9 cellular contexts compared by ENCODE assay signal in the genomic region with DNA sequence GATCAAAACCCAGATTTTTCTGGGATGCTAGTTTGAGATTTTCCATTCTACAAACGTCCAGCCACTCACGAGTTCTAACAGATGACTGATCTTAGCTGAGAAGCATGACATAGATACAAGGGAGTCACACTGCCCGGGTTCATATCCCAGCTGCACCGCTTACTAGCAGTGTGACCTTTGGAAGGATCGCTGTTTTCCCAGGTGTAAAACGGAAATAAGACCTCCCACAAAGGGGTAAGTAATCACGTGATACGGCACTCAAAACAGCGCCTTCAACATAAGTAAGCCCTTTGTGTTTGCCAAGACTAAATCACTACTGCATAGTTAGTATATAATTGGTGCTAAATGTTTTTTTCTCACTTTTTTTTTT. TPM values are rescaled to one million over a fixed set of nuclear protein-coding genes. Genes with fewer than 3 reads are reported as not detected.
DNase-seq lines count a peak whose midpoint lies in the region; ATAC-seq, FAIRE-seq and TF ChIP-seq lines count a peak whose summit lies in the region.
"Had no signal": no experiment of that assay in that cellular context is flagged by ENCODE, and none has a peak within 500 bp of the region (broad histone marks: within the 10 kb centered on the region; RNA-seq: fewer than 3 reads in every experiment).

No MANE protein-coding gene starts in this region.

- POLR2A ChIA-PET in activated CD8-positive, alpha-beta T cell treated with anti-CD3 and anti-CD28 coated beads for 36 hours (lab: Charles Lee): interaction anchor here (0.8 to 2.2 kb wide), 4 partner anchors 13 to 877 kb away, joined by 3 to 13 read pairs (median 6); a partner anchor contains a TSS

- ATAC-seq in activated CD8-positive, alpha-beta T cell treated with anti-CD3 and anti-CD28 coated beads for 36 hours: peak; percentile 23
- ATAC-seq in pancreas (peak; percentile 27 to 57 (median 42)), GM19455 (IDR thresholded peaks at IDR 0.05; ENCODE audit: unreplicated experiment) (no peak), HG02763 (IDR thresholded peaks at IDR 0.05; ENCODE audit: unreplicated experiment) (no peak)

- peak overlapping the region in 3 of 4 donors; percentile 64 to 77 (median 76) for H3K27ac ChIP-seq in pancreas

- intact Hi-C loops in activated CD8-positive, alpha-beta T cell treated with anti-CD3 and anti-CD28 coated beads for 36 hours (cut with micrococcal nuclease): no loop called here
- intact Hi-C loops in pancreas (cut with DNase I): loop anchor here in 2 of 3 donors (10.0 kb wide), 1 partner anchor 70 kb away; no protein-coding TSS in a partner anchor

- no peaks in the 10 kb centered on the region for H3K9me3 Mint-ChIP-seq in activated CD8-positive, alpha-beta T cell treated with anti-CD3 and anti-CD28 coated beads for 36 hours

- H3K27me3 Mint-ChIP-seq in activated CD8-positive, alpha-beta T cell treated with anti-CD3 and anti-CD28 coated beads for 36 hours: no peaks in the 10 kb centered on the region

- peak overlapping the region; percentile 97 for H3K27ac Mint-ChIP-seq in activated CD8-positive, alpha-beta T cell treated with anti-CD3 and anti-CD28 coated beads for 36 hours

- TF ChIP-seq CTCF in activated CD8-positive, alpha-beta T cell treated with anti-CD3 and anti-CD28 coated beads for 36 hours (IDR thresholded peaks at IDR 0.05): no peak
- TF ChIP-seq CTCF in fibroblast of mammary gland (conservative IDR thresholded peaks at IDR 0.05; ENCODE audit: control insufficient read depth, insufficient read depth, low read depth, low read length) (no peak), pancreas (IDR thresholded peaks at IDR 0.05) (no peak)

- DNase-seq in EL: peak; percentile 12
- DNase-seq in NCI-H146 (lab: John Stamatoyannopoulos, UW): peak; percentile 76
- DNase-seq in activated CD8-positive, alpha-beta T cell treated with anti-CD3 and anti-CD28 coated beads for 36 hours: peak; percentile 53
- peak; percentile 55 for DNase-seq in fibroblast of mammary gland (ENCODE audit: low read depth)
- DNase-seq in pancreas: peak in 2 of 6 donors; percentile 8 to 21
- DNase-seq in AG08395 (ENCODE audit: low spot score): no peak

- peak overlapping the region; percentile 99 for H3K4me3 ChIP-seq in fibroblast of mammary gland (ENCODE audit: control insufficient read depth, low read depth, low read length)
- H3K4me3 ChIP-seq in pancreas: peak overlapping the region; percentile 80 to 95 (median 91)

- H3K4me1 Mint-ChIP-seq in activated CD8-positive, alpha-beta T cell treated with anti-CD3 and anti-CD28 coated beads for 36 hours (ENCODE audit: low read depth): peaks cover 19% of the 10 kb centered on the region

- WGBS in pancreas, 2 donors: 3 to 4% methylated on average over 9 of the region's 9 CpGs

- peak overlapping the region; percentile 91 for H3K4me3 Mint-ChIP-seq in activated CD8-positive, alpha-beta T cell treated with anti-CD3 and anti-CD28 coated beads for 36 hours

- peaks cover 0 to 8% (median 0%) of the 10 kb centered on the region in 3 donors for H3K4me1 ChIP-seq in pancreas

- H3K9me3 ChIP-seq in pancreas: no peaks in the 10 kb centered on the region

- H3K27me3 ChIP-seq in pancreas: no peaks in the 10 kb centered on the region

- no peak for FAIRE-seq in pancreas (lab: Jason Lieb, UNC)
- FAIRE-seq: TTC549 had no signal

- peaks cover 0 to 15% (median 2%) of the 10 kb centered on the region in 3 donors for H3K36me3 ChIP-seq in pancreas

- CTCF ChIA-PET in activated CD8-positive, alpha-beta T cell treated with anti-CD3 and anti-CD28 coated beads for 36 hours (lab: Charles Lee): interaction anchor here (1.5 to 1.7 kb wide), 2 partner anchors 9 to 14 kb away, joined by 5 to 8 read pairs; no protein-coding TSS in a partner anchor

- H3K36me3 Mint-ChIP-seq in activated CD8-positive, alpha-beta T cell treated with anti-CD3 and anti-CD28 coated beads for 36 hours (ENCODE audit: low read depth): peaks cover 29% of the 10 kb centered on the region

RNA-seq across cellular contexts. Expression of a gene that starts 0.6 kb away (rescaled TPM):
- total RNA-seq in activated CD8-positive, alpha-beta T cell treated with anti-CD3 and anti-CD28 coated beads for 36 hours: 10 to 100 TPM; 52.4 to 57.5 TPM
- total RNA-seq in pancreas: 10 to 100 TPM; 12.5 to 21.8 (median 14.8) TPM
- polyA plus RNA-seq in pancreas: 10 to 100 TPM; 10.5 to 20.9 TPM

Comparison
In these comparisons a context has a peak if more than half of its experiments do, and no peak if none do; other contexts are left out.
1. ATAC-seq: peak in activated CD8-positive, alpha-beta T cell treated with anti-CD3 and anti-CD28 coated beads for 36 hours (single experiment) and pancreas (4 of 4); none in GM19455 (single experiment) and HG02763 (single experiment).